27 cellular contexts compared by ENCODE assay signal in genomic region chr12:107734139-107734538, GRCh38. TPM values are rescaled to one million over a fixed set of nuclear protein-coding genes. Genes with fewer than 3 reads are reported as not detected.
"Had no signal": no experiment of that assay in that cellular context is flagged by ENCODE, and none has a peak within 500 bp of the region (broad histone marks: within the 10 kb centered on the region; RNA-seq: fewer than 3 reads in every experiment).

No MANE protein-coding gene starts in this region.

- H3K27ac Mint-ChIP-seq: activated CD4-positive, alpha-beta memory T cell treated with anti-CD3 and anti-CD28 coated beads, Interleukin-2, amount 10 ng/mL, durations not matched to agents 7 days and 5 days; activated CD4-positive, alpha-beta T cell treated with anti-CD3 and anti-CD28 coated beads, Interleukin-2, amount 10 ng/mL, durations not matched to agents 7 days and 5 days; activated T-helper 1 cell treated with anti-CD3 and anti-CD28 coated beads, Interleukin-12 subunit alpha, Interleukin-12 subunit beta, Interleukin-2, Interleukin-4 antibody, amounts not matched to agents 30 ng/mL and 10 ng/mL and 1 ng/mL, durations not matched to agents 14 hours and 24 hours and 36 hours; dendritic cell treated with granulocyte-macrophage colony-stimulating factor and Interleukin-4, amounts not matched to agents 40 ng/mL and 50 ng/mL, for 4 days; endodermal cell; nephron had no signal

- H3K9me3 Mint-ChIP-seq: activated CD4-positive, alpha-beta memory T cell treated with anti-CD3 and anti-CD28 coated beads, Interleukin-2, amount 10 ng/mL, durations not matched to agents 7 days and 5 days; activated CD4-positive, alpha-beta T cell treated with anti-CD3 and anti-CD28 coated beads, Interleukin-2, amount 10 ng/mL, durations not matched to agents 7 days and 5 days; activated naive CD4-positive, alpha-beta T cell treated with anti-CD3 and anti-CD28 coated beads, Interleukin-2, amount 10 ng/mL, durations not matched to agents 7 days and 5 days; activated T-helper 1 cell treated with anti-CD3 and anti-CD28 coated beads, Interleukin-12 subunit alpha, Interleukin-12 subunit beta, Interleukin-2, Interleukin-4 antibody, amounts not matched to agents 30 ng/mL and 10 ng/mL and 1 ng/mL, durations not matched to agents 14 hours and 24 hours and 36 hours; dendritic cell treated with granulocyte-macrophage colony-stimulating factor and Interleukin-4, amounts not matched to agents 40 ng/mL and 50 ng/mL, for 4 days; endodermal cell; nephron had no signal

- H3K27me3 Mint-ChIP-seq: activated CD4-positive, alpha-beta memory T cell treated with anti-CD3 and anti-CD28 coated beads, Interleukin-2, amount 10 ng/mL, durations not matched to agents 7 days and 5 days; activated CD4-positive, alpha-beta T cell treated with anti-CD3 and anti-CD28 coated beads, Interleukin-2, amount 10 ng/mL, durations not matched to agents 7 days and 5 days; activated naive CD4-positive, alpha-beta T cell treated with anti-CD3 and anti-CD28 coated beads, Interleukin-2, amount 10 ng/mL, durations not matched to agents 7 days and 5 days; dendritic cell treated with granulocyte-macrophage colony-stimulating factor and Interleukin-4, amounts not matched to agents 40 ng/mL and 50 ng/mL, for 4 days had no signal

- DNase-seq: activated CD4-positive, alpha-beta memory T cell treated with anti-CD3 and anti-CD28 coated beads, Interleukin-2, amount 10 ng/mL, durations not matched to agents 7 days and 5 days; activated CD4-positive, alpha-beta T cell treated with anti-CD3 and anti-CD28 coated beads for 1 hour; activated CD4-positive, alpha-beta T cell treated with anti-CD3 and anti-CD28 coated beads, Interleukin-2, amount 10 ng/mL, durations not matched to agents 7 days and 5 days; activated effector memory CD4-positive, alpha-beta T cell treated with anti-CD3 and anti-CD28 coated beads, Interleukin-2, amount 50 U/mL, for 16 hours; activated naive CD4-positive, alpha-beta T cell treated with anti-CD3 and anti-CD28 coated beads, Interleukin-2, amount 10 ng/mL, durations not matched to agents 7 days and 5 days; central memory CD4-positive, alpha-beta T cell; endodermal cell; esophagus squamous epithelium; foreskin melanocyte; left lung; lower lobe of right lung; mesendoderm; right lobe of liver; stimulated activated CD4-positive, alpha-beta T cell treated with anti-CD3 and anti-CD28 coated beads, Interleukin-2, amount 100 ng/mL, for 48 hours; stimulated activated naive CD8-positive, alpha-beta T cell treated with anti-CD3 and anti-CD28 coated beads, Interleukin-15, Interleukin-2, amounts not matched to agents 100 U/mL and 50 U/mL, for 24 hours; T-helper 2 cell; testis; transverse colon had no signal

- H3K4me1 Mint-ChIP-seq: nephron had no signal

- H3K4me3 Mint-ChIP-seq: activated CD4-positive, alpha-beta memory T cell treated with anti-CD3 and anti-CD28 coated beads, Interleukin-2, amount 10 ng/mL, durations not matched to agents 7 days and 5 days; activated CD4-positive, alpha-beta T cell treated with anti-CD3 and anti-CD28 coated beads, Interleukin-2, amount 10 ng/mL, durations not matched to agents 7 days and 5 days; activated naive CD4-positive, alpha-beta T cell treated with anti-CD3 and anti-CD28 coated beads, Interleukin-2, amount 10 ng/mL, durations not matched to agents 7 days and 5 days; activated T-helper 1 cell treated with anti-CD3 and anti-CD28 coated beads, Interleukin-12 subunit alpha, Interleukin-12 subunit beta, Interleukin-2, Interleukin-4 antibody, amounts not matched to agents 30 ng/mL and 10 ng/mL and 1 ng/mL, durations not matched to agents 14 hours and 24 hours and 36 hours; dendritic cell treated with granulocyte-macrophage colony-stimulating factor and Interleukin-4, amounts not matched to agents 40 ng/mL and 50 ng/mL, for 4 days; endodermal cell; nephron had no signal

- ATAC-seq: left lung; lower lobe of right lung; right lobe of liver; stimulated activated naive CD8-positive, alpha-beta T cell treated with anti-CD3 and anti-CD28 coated beads, Interleukin-15, Interleukin-2, amounts not matched to agents 100 U/mL and 50 U/mL, for 24 hours had no signal

RNA-seq across cellular contexts. Expression of gene ASCL4, which starts 40.4 kb away (rescaled TPM):
- total RNA-seq: activated CD4-positive, alpha-beta memory T cell treated with anti-CD3 and anti-CD28 coated beads, Interleukin-2, amount 10 ng/mL, durations not matched to agents 7 days and 5 days; activated CD4-positive, alpha-beta T cell treated with anti-CD3 and anti-CD28 coated beads, Interleukin-2, amount 10 ng/mL, durations not matched to agents 7 days and 5 days; activated T-helper 1 cell treated with anti-CD3 and anti-CD28 coated beads, Interleukin-12 subunit alpha, Interleukin-12 subunit beta, Interleukin-2, Interleukin-4 antibody, amounts not matched to agents 30 ng/mL and 10 ng/mL and 1 ng/mL, durations not matched to agents 14 hours and 24 hours and 36 hours; endodermal cell; left lung; lower lobe of right lung; mononuclear cell; myocyte; osteocyte; posterior vena cava; renal cortical epithelial cell; right lobe of liver; skeletal muscle tissue; transverse colon had no signal
